Comparison of ENCODE assay signal across 8 cellular contexts in the genomic region with DNA sequence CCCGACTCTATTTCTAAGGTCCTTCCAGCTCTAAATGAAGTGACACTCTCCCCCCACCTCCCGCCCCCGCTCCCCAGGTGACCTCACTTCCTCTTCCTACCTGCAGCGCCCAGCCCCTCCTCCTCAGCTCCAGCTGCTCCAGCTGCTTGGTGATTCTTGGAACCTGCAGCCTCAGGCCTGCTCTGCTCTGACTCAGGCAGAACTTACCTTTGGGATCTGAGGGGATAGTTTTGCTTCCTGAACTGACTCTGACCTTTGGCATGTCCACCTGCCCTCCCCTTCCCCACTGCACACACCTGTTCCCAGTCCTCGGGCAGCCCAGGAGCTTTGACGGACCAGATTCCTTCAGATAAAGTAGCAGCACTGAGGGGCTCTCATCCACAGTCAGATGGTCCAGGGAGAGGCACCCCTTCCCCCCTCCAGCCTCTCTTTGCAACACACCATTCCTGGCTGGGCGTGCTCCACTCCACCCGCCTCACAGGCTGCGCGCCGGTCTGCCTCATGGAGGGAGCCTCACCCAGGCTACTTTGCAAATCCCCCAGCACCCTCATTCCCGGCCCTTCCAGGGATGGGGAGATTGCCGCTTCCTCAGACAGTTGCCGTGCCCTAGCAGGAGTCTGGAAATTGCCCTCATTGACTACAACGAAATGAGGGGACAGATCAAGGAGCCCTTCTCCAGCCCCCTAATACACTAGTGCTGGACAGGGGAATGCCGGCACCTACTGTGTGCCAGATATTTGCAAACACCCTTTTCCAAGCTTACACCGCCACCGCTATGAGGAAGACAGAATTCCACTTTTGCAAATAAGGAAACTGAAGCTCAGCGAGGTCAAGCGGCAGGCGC. TPM values are rescaled to one million over a fixed set of nuclear protein-coding genes. Genes with fewer than 3 reads are reported as not detected.
DNase-seq lines count a peak whose midpoint lies in the region; ATAC-seq and TF ChIP-seq lines count a peak whose summit lies in the region.

No MANE protein-coding gene starts in this region.

- H3K27me3 ChIP-seq in fibroblast of lung (ENCODE audit: control insufficient read depth, insufficient read depth, low read length), result peaks cover 14% of the 10 kb centered on the region
- H3K27me3 ChIP-seq in osteoblast (ENCODE audit: insufficient read depth, low read length), result peaks cover 11% of the 10 kb centered on the region

- H3K27ac ChIP-seq in fibroblast of lung (ENCODE audit: insufficient read depth, low read length) (no peak overlapping the region), osteoblast (ENCODE audit: low read depth, low read length) (peak overlapping the region; percentile 35)

- no peaks in the 10 kb centered on the region for H4K20me1 ChIP-seq in fibroblast of lung (ENCODE audit: control insufficient read depth, extremely low read depth, insufficient read depth, low read length)
- H4K20me1 ChIP-seq in osteoblast (ENCODE audit: insufficient read depth, low read length), result peaks cover 26% of the 10 kb centered on the region

- H3K9ac ChIP-seq in fibroblast of lung (ENCODE audit: insufficient read depth, low read length), result peak overlapping the region; percentile 46

- H3K79me2 ChIP-seq in fibroblast of lung (ENCODE audit: control insufficient read depth, insufficient read depth, low read length), result peaks cover 32% of the 10 kb centered on the region
- peaks cover 45% of the 10 kb centered on the region for H3K79me2 ChIP-seq in osteoblast (ENCODE audit: insufficient read depth, low read length)

- peak overlapping the region; percentile 82 for H3K4me3 ChIP-seq in GM12864 (ENCODE audit: low read depth, low read length)
- peak overlapping the region; percentile 60 to 98 (median 95) for H3K4me3 ChIP-seq in fibroblast of lung (replicated peaks in 1 of 4; ENCODE audit: control extremely low read depth in 1 of 4, insufficient read depth in 1 of 4, low read depth in 3 of 4, low read length in 4 of 4)
- peak overlapping the region; percentile 99 for H3K4me3 ChIP-seq in osteoblast (ENCODE audit: insufficient read depth, low read length)

- ATAC-seq in HG02884 (IDR thresholded peaks at IDR 0.05; ENCODE audit: unreplicated experiment) (no peak), HG03108 (IDR thresholded peaks at IDR 0.05; ENCODE audit: unreplicated experiment) (no peak)

- H3K36me3 ChIP-seq in fibroblast of lung (ENCODE audit: control insufficient read depth, insufficient read depth, low read length) (no peaks in the 10 kb centered on the region), osteoblast (ENCODE audit: insufficient read depth, low read length) (no peaks in the 10 kb centered on the region)

- TF ChIP-seq CTCF in GM12864 (IDR thresholded peaks at IDR 0.05; ENCODE audit: low read depth, low read length, missing control alignments), result no peak
- no peak for TF ChIP-seq CTCF in fibroblast of lung (conservative IDR thresholded peaks at IDR 0.05 in 1 of 2, IDR thresholded peaks at IDR 0.05 in 1 of 2; ENCODE audit: low read depth in 1 of 2, low read length in 2 of 2)
- no peak for TF ChIP-seq CTCF in osteoblast (IDR thresholded peaks at IDR 0.05; ENCODE audit: extremely low read depth, low read depth, low read length)

- DNase-seq in GM12864 (ENCODE audit: low read depth) (peak; percentile 60), NCI-H1105 (lab: John Stamatoyannopoulos, UW) (peak; percentile 48), fibroblast of lung (ENCODE audit: low read depth in 2 of 2) (peak; percentile 11 to 23), osteoblast (ENCODE audit: insufficient read length, low spot score, missing footprints) (peak; percentile 92), NCI-H1694 treated with DMSO at 0.1 percent for 48 hours (lab: John Stamatoyannopoulos, UW) (no peak)
- peak; percentile 65 for DNase-seq in activated CD8-positive, alpha-beta memory T cell treated with anti-CD3 and anti-CD28 coated beads, Interleukin-2, amount 50 U/mL, for 48 hours

- H2AFZ ChIP-seq in fibroblast of lung (ENCODE audit: low read length), result peak overlapping the region; percentile 83
- peak overlapping the region; percentile 81 for H2AFZ ChIP-seq in osteoblast (ENCODE audit: low read length)

- H3K4me2 ChIP-seq in fibroblast of lung (ENCODE audit: extremely low read depth, insufficient read depth, low read length) (peak overlapping the region; percentile 96), osteoblast (ENCODE audit: insufficient read depth, low read length) (peak overlapping the region; percentile 98)

- H3K4me1 ChIP-seq in fibroblast of lung (ENCODE audit: control insufficient read depth, extremely low read depth, insufficient read depth, low read length) (peaks cover 21% of the 10 kb centered on the region), osteoblast (ENCODE audit: insufficient read depth, low read length) (peaks cover 22% of the 10 kb centered on the region)

- H3K9me3 ChIP-seq in fibroblast of lung (ENCODE audit: control insufficient read depth, insufficient read depth, low read depth, low read length), result no peaks in the 10 kb centered on the region
- H3K9me3 ChIP-seq in osteoblast (ENCODE audit: low read depth, low read length), result no peaks in the 10 kb centered on the region

RNA-seq across cellular contexts. Expression of a gene that starts 0.7 kb away (rescaled TPM):
- total RNA-seq in fibroblast of lung (1.3 and 2.3 TPM in 2 replicates), osteoblast (4.7 and 6.5 TPM in 2 replicates)
- 1.7 and 2.2 TPM in 2 replicates for polyA plus RNA-seq in fibroblast of lung
- polyA plus RNA-seq in fibroblast of lung (2012), result 5.8 and 7.1 TPM in 2 replicates
- polyA minus RNA-seq in fibroblast of lung (ENCODE audit: low replicate concordance), result 17.3 and 26.1 TPM in 2 replicates

RNA-seq across cellular contexts. Expression of a gene that starts 57.1 kb away (rescaled TPM):
- not detected in 2 replicates for total RNA-seq in fibroblast of lung
- not detected in 2 replicates for polyA plus RNA-seq in fibroblast of lung
- polyA plus RNA-seq in fibroblast of lung (2012), result not detected in 2 replicates
- not detected in 2 replicates for polyA minus RNA-seq in fibroblast of lung (ENCODE audit: low replicate concordance)
- not detected in 2 replicates for total RNA-seq in osteoblast
